24 cellular contexts compared by ENCODE assay signal in genomic region chr16:87845213-87845612, GRCh38. TPM values are rescaled to one million over a fixed set of nuclear protein-coding genes. Genes with fewer than 3 reads are reported as not detected.
DNase-seq lines count a peak whose midpoint lies in the region; ATAC-seq, FAIRE-seq and TF ChIP-seq lines count a peak whose summit lies in the region.
"Had no signal": no experiment of that assay in that cellular context is flagged by ENCODE, and none has a peak within 500 bp of the region (broad histone marks: within the 10 kb centered on the region; RNA-seq: fewer than 3 reads in every experiment).

No MANE protein-coding gene starts in this region.

- 0 out of 2 replicates have a peak overlapping the region, but pooled peaks have one; percentile 68 for H2BK12ac ChIP-seq in H1 (ENCODE audit: low read depth, low read length)

- peaks cover 96 to 100% (median 100%) of the 10 kb centered on the region in 11 experiments for H4K20me1 ChIP-seq in BLaER1 treated with 17β-estradiol and CSF1 and Interleukin-3, amounts not matched to agents 10 nM and 100 nM
- H4K20me1 ChIP-seq in H1 (replicated peaks in 1 of 2; ENCODE audit: control insufficient read depth in 1 of 2, insufficient read depth in 2 of 2, low read length in 2 of 2), result peaks cover 18 to 25% of the 10 kb centered on the region in 2 experiments

- peaks cover 71 to 99% (median 97%) of the 10 kb centered on the region in 11 experiments for H3K36me3 ChIP-seq in BLaER1 treated with 17β-estradiol and CSF1 and Interleukin-3, amounts not matched to agents 10 nM and 100 nM
- peaks cover 6 to 23% (median 11%) of the 10 kb centered on the region in 4 experiments; a peak in 5 of 8 replicates for H3K36me3 ChIP-seq in H1 (ENCODE audit: control insufficient read depth in 2 of 4, insufficient read depth in 4 of 4, low read length in 3 of 4)
- H3K36me3 ChIP-seq: left ventricle myocardium inferior, pancreas had no signal

- no peak overlapping the region for H3K14ac ChIP-seq in H1 (ENCODE audit: insufficient read length)

- TF ChIP-seq POLR2A in H1 (IDR thresholded peaks at IDR 0.05; ENCODE audit: control extremely low read depth in 1 of 2, low read depth in 2 of 2, low read length in 2 of 2), result no peak

- H3K79me2 ChIP-seq in H1 (ENCODE audit: control insufficient read depth in 1 of 2, insufficient read depth in 2 of 2, low read length in 2 of 2), result peaks cover 0 to 76% of the 10 kb centered on the region in 2 experiments; a peak in 3 of 4 replicates

- peak overlapping the region in 6 of 11 experiments; percentile 6 to 65 (median 42); a peak in 9 of 22 replicates for H3K9ac ChIP-seq in BLaER1 treated with 17β-estradiol and CSF1 and Interleukin-3, amounts not matched to agents 10 nM and 100 nM
- H3K9ac ChIP-seq in H1 (replicated peaks in 1 of 4; ENCODE audit: extremely low read depth in 1 of 4, low read depth in 3 of 4, low read length in 3 of 4), result no peak overlapping the region

- no peak overlapping the region for H3K23ac ChIP-seq in H1 (ENCODE audit: insufficient read length)

- no peak overlapping the region for H3K56ac ChIP-seq in H1 (replicated peaks; ENCODE audit: insufficient read length, low read depth, low read length)

- no peak overlapping the region for H2AFZ ChIP-seq in H1 (ENCODE audit: low read length)

- 0 out of 22 replicates have a peak, but pooled peaks cover 0 to 9% (median 0%) of the 10 kb centered on the region in 11 experiments for H3K27me3 ChIP-seq in BLaER1 treated with 17β-estradiol and CSF1 and Interleukin-3, amounts not matched to agents 10 nM and 100 nM
- no peaks in the 10 kb centered on the region for H3K27me3 ChIP-seq in H1 (replicated peaks in 1 of 4; ENCODE audit: control insufficient read depth in 3 of 4, extremely low read depth in 1 of 4, insufficient read depth in 3 of 4, low read length in 3 of 4)
- H3K27me3 ChIP-seq: pancreas, sigmoid colon had no signal

- TF ChIP-seq CTCF in H1 (IDR thresholded peaks at IDR 0.05; ENCODE audit: control extremely low read depth in 1 of 3, insufficient read depth in 1 of 3, low read depth in 1 of 3, low read length in 3 of 3) (no peak), omental fat pad (IDR thresholded peaks at IDR 0.05) (no peak)

- H2BK15ac ChIP-seq in H1 (ENCODE audit: low read length), result no peak overlapping the region

- POLR2A ChIA-PET in H1 (lab: Charles Lee; ENCODE audit: partially characterized antibody), result interaction anchor here (1.1 to 27.1 kb wide), 7 partner anchors 8 to 66 kb away, joined by 3 to 507 read pairs (median 6); partner anchors contain the start of gene SLC7A5

- peak overlapping the region; percentile 50 to 89 (median 80) for H3K4me2 ChIP-seq in BLaER1 treated with 17β-estradiol and CSF1 and Interleukin-3, amounts not matched to agents 10 nM and 100 nM
- H3K4me2 ChIP-seq in H1 (ENCODE audit: insufficient read depth in 1 of 2, low read depth in 2 of 2, low read length in 2 of 2), result no peak overlapping the region

- H4K8ac ChIP-seq in H1 (ENCODE audit: extremely low read depth, insufficient read depth, low read length), result no peak overlapping the region

- no peak for TF ChIP-seq EP300 in H1 (IDR thresholded peaks at IDR 0.05; ENCODE audit: borderline replicate concordance in 1 of 2, low read depth in 2 of 2, low read length in 2 of 2)

- no peak overlapping the region; the same call in 1 of the 2 replicates for H3K18ac ChIP-seq in H1 (ENCODE audit: extremely low read depth, low read length)

- FAIRE-seq in HTR-8/SVneo (lab: Jason Lieb, UNC) (peak; percentile 60), H1 (lab: Jason Lieb, UNC) (no peak)
- FAIRE-seq: pancreas had no signal

- no peak overlapping the region for H3K4ac ChIP-seq in H1 (replicated peaks; ENCODE audit: insufficient read length, low read depth, low read length)

- H3K23me2 ChIP-seq in H1 (ENCODE audit: low read depth, low read length), result no peaks in the 10 kb centered on the region

- peak overlapping the region in 2 of 11 experiments; percentile 37 to 42; a peak in 2 of 22 replicates for H3K27ac ChIP-seq in BLaER1 treated with 17β-estradiol and CSF1 and Interleukin-3, amounts not matched to agents 10 nM and 100 nM
- H3K27ac ChIP-seq in H1 (ENCODE audit: low read depth, low read length), result no peak overlapping the region
- H3K27ac ChIP-seq: left ventricle myocardium inferior, pancreas had no signal

- ATAC-seq in omental fat pad (ENCODE audit: low FRiP score) (peak; percentile 4), GM18858 (IDR thresholded peaks at IDR 0.05; ENCODE audit: unreplicated experiment) (no peak)
- ATAC-seq: pancreas had no signal

- no peak for TF ChIP-seq RAD21 in H1 (IDR thresholded peaks at IDR 0.05 in 1 of 2, conservative IDR thresholded peaks at IDR 0.05 in 1 of 2; ENCODE audit: low read depth in 2 of 2, low read length in 2 of 2)

- no peak overlapping the region; a peak in 1 of 20 replicates for H3K4me3 ChIP-seq in BLaER1 treated with 17β-estradiol and CSF1 and Interleukin-3, amounts not matched to agents 10 nM and 100 nM
- no peak overlapping the region for H3K4me3 ChIP-seq in H1 (ENCODE audit: extremely low read depth in 1 of 4, insufficient read depth in 2 of 4, low read depth in 3 of 4, low read length in 4 of 4)
- H3K4me3 ChIP-seq: left ventricle myocardium inferior, pancreas, sigmoid colon had no signal

- 91% methylated on average over 10 of the region's 13 CpGs; no CpG with 5 or more reads in 1 of the 2 experiments for WGBS in H1 (ENCODE audit: extremely low coverage in 1 of 2, insufficient coverage in 1 of 2, insufficient read length in 1 of 2, insufficient replicate concordance in 2 of 2, low coverage in 1 of 2, low lambda C conversion rate in 2 of 2, missing lambda C conversion rate in 1 of 2), 2 experiments

- CTCF ChIA-PET in H1 (lab: Charles Lee; ENCODE audit: partially characterized antibody), result interaction anchor here (0.6 to 9.1 kb wide), 14 partner anchors 9 to 661 kb away, joined by 3 to 120 read pairs (median 6); partner anchors contain the start of gene SLC7A5

- 0 out of 2 replicates have a peak overlapping the region, but pooled peaks have one; percentile 24 for H2BK5ac ChIP-seq in H1 (ENCODE audit: low read depth, low read length)

- no peaks in the 10 kb centered on the region for H3K9me3 ChIP-seq in BLaER1 treated with 17β-estradiol and CSF1 and Interleukin-3, amounts not matched to agents 10 nM and 100 nM (replicated peaks in 1 of 11)
- H3K9me3 ChIP-seq in H1 (ENCODE audit: insufficient read depth in 2 of 2, low read depth in 1 of 2, low read length in 1 of 2), result no peaks in the 10 kb centered on the region
- H3K9me3 ChIP-seq: left ventricle myocardium inferior, pancreas, sigmoid colon had no signal

- H2BK120ac ChIP-seq in H1 (replicated peaks; ENCODE audit: low read depth, low read length), result no peak overlapping the region

- H3K4me1 ChIP-seq in BLaER1 treated with 17β-estradiol and CSF1 and Interleukin-3, amounts not matched to agents 10 nM and 100 nM, result peaks cover 48 to 100% (median 99%) of the 10 kb centered on the region in 10 experiments
- peaks cover 0 to 13% (median 3%) of the 10 kb centered on the region in 4 experiments; a peak in 5 of 7 replicates for H3K4me1 ChIP-seq in H1 (replicated peaks in 1 of 4; ENCODE audit: control insufficient read depth in 3 of 4, insufficient read depth in 4 of 4, low read length in 3 of 4)

- no peak overlapping the region for H2BK20ac ChIP-seq in H1 (ENCODE audit: low read length)

- peaks cover 10% of the 10 kb centered on the region for H3K79me1 ChIP-seq in H1 (ENCODE audit: low read depth, low read length)

- H4K91ac ChIP-seq in H1 (replicated peaks; ENCODE audit: insufficient read length, low read length), result no peak overlapping the region

- no peak for DNase-seq in HTR-8/SVneo (ENCODE audit: insufficient read length, low spot score)
- no peak for DNase-seq in H1 (ENCODE audit: low read depth in 1 of 2, low spot score in 2 of 2)
- no peak for DNase-seq in omental fat pad (ENCODE audit: low spot score)
- no peak for DNase-seq in NCI-H1417 (lab: John Stamatoyannopoulos, UW)
- DNase-seq in NCI-H2107 treated with DMSO at 0.1 percent for 48 hours (lab: John Stamatoyannopoulos, UW; ENCODE audit: unreplicated experiment), result no peak
- DNase-seq in HCEC 1CT, result no peak
- DNase-seq: activated CD4-positive, alpha-beta T cell treated with anti-CD3 and anti-CD28 coated beads for 1 hour; activated gamma-delta T cell treated with Interleukin-2 at 50 U/mL for 16 hours; cerebellar nuclear complex; effector CD8-positive, alpha-beta T cell; GDM1; H7; left ventricle myocardium inferior; MM.1S; NCI-H2029; NCI-H446 treated with DMSO at 0.1 percent for 48 hours; NK-92 treated with Interleukin-12 subunit alpha and Interleukin-12 subunit beta, amount 100 ng/mL, for 24 hours; RPMI8226; stimulated activated CD4-positive, alpha-beta T cell treated with anti-CD3 and anti-CD28 coated beads, Interleukin-1b, Interleukin-23, amount 100 ng/mL, for 48 hours; stimulated activated naive CD4-positive, alpha-beta T cell treated with Interleukin-2 at 50 U/mL for 16 hours had no signal

- no peak overlapping the region for H4K5ac ChIP-seq in H1 (ENCODE audit: insufficient read length, low read depth, low read length)

- H2AK5ac ChIP-seq in H1 (ENCODE audit: low read depth, low read length), result peak overlapping the region; percentile 69; the same call in 1 of the 2 replicates

TF ChIP-seq in H1, 55 proteins besides CTCF, POLR2A, EP300 and RAD21 (continues in another document):
- TF ChIP-seq CHD2 (IDR thresholded peaks at IDR 0.05; ENCODE audit: low read length) (no peak), SAP30 (IDR thresholded peaks at IDR 0.05; ENCODE audit: insufficient read depth, insufficient replicate concordance, low read length) (no peak), GABPA (IDR thresholded peaks at IDR 0.05; ENCODE audit: borderline replicate concordance, insufficient read depth, low read length) (no peak), CTBP2 (IDR thresholded peaks at IDR 0.05; ENCODE audit: borderline replicate concordance, insufficient read depth, insufficient read length, low read length) (no peak), JUND (IDR thresholded peaks at IDR 0.05; ENCODE audit: low read length) (no peak), POLR2AphosphoS5 (IDR thresholded peaks at IDR 0.05; ENCODE audit: low read depth, low read length) (no peak), RBBP5 (IDR thresholded peaks at IDR 0.05; ENCODE audit: borderline replicate concordance, low read depth, low read length) (no peak)

RNA-seq across cellular contexts. Expression of gene SLC7A5, which starts 24.1 kb away (rescaled TPM):
- 327 and 341 TPM in 2 replicates for total RNA-seq in H1 (2021; fragmentation: NEBNext Ultra II Directional; extraction: Animal tissue kit (Norgen Biotek cat#: 25700))
- polyA plus RNA-seq in H1 (2011; rRNA removed), result 68.2 and 161 TPM in 2 replicates
- 65.1 TPM for polyA plus RNA-seq in H1 (2011; cell fraction: cytosol; rRNA removed)
- 122 TPM for polyA plus RNA-seq in H1 (2011; cell fraction: nucleus; rRNA removed)
- polyA plus RNA-seq in H1 (2012, experiment 1 of 2), result 126 to 176 TPM (median 151 TPM) in 4 replicates
- polyA plus RNA-seq in H1 (2012, experiment 2 of 2), result 202 TPM
- polyA plus RNA-seq in H1 (2013, experiment 1 of 2), result 316 TPM
- 381 TPM for polyA plus RNA-seq in H1 (2013, experiment 2 of 2)
- 34.4 and 63.7 TPM in 2 replicates for polyA minus RNA-seq in H1 (2011; rRNA and poly(A)+ RNA removed)
- 84.2 TPM for polyA minus RNA-seq in H1 (2011; cell fraction: cytosol; rRNA and poly(A)+ RNA removed)
- polyA minus RNA-seq in H1 (2011; cell fraction: nucleus; rRNA and poly(A)+ RNA removed), result 42.4 TPM
- 10 to 100 TPM in 1 of 4 donors, 1 to 10 TPM in 3; 1.5 to 31.8 (median 5.4) TPM for total RNA-seq in omental fat pad

Comparison
In these comparisons a context has a peak if more than half of its experiments do, and no peak if none do; other contexts are left out.
1. H3K4me2 ChIP-seq: peak in BLaER1 treated with 17β-estradiol and CSF1 and Interleukin-3, amounts not matched to agents 10 nM and 100 nM (11 of 11); none in H1 (0 of 2).
2. H3K9ac ChIP-seq: peak in BLaER1 treated with 17β-estradiol and CSF1 and Interleukin-3, amounts not matched to agents 10 nM and 100 nM (6 of 11); none in H1 (0 of 4).